Comparison of ENCODE assay signal across 17 cellular contexts in genomic region chr1:43893020-43893419, GRCh38. TPM values are rescaled to one million over a fixed set of nuclear protein-coding genes. Genes with fewer than 3 reads are reported as not detected.
A peak's percentile ranks its signal among the peaks of the same experiment; 100 is the strongest.
DNase-seq lines count a peak whose midpoint lies in the region; ATAC-seq and TF ChIP-seq lines count a peak whose summit lies in the region.
"Had no signal": no experiment of that assay in that cellular context is flagged by ENCODE, and none has a peak within 500 bp of the region (broad histone marks: within the 10 kb centered on the region; RNA-seq: fewer than 3 reads in every experiment).

No MANE protein-coding gene starts in this region.

- WGBS in psoas muscle, 3 donors: 25 to 38% (median 27%) methylated on average over 1 of the region's 1 CpG

- peak; percentile 62 to 80 (median 74) for ATAC-seq in psoas muscle
- ATAC-seq in stimulated activated naive CD8-positive, alpha-beta T cell treated with anti-CD3 and anti-CD28 coated beads, Interleukin-15, Interleukin-2, amounts not matched to agents 100 U/mL and 50 U/mL, for 24 hours: no peak
- no peak for ATAC-seq in GM18520 (IDR thresholded peaks at IDR 0.05; ENCODE audit: unreplicated experiment)
- ATAC-seq: A549 had no signal

- H3K4me3 ChIP-seq in SJSA1 (no peak overlapping the region), psoas muscle (no peak overlapping the region)
- H3K4me3 ChIP-seq: A549, PC-9 had no signal

- H3K9me3 ChIP-seq in SJSA1 (replicated peaks): no peaks in the 10 kb centered on the region
- H3K9me3 ChIP-seq in psoas muscle: no peaks in the 10 kb centered on the region
- H3K9me3 ChIP-seq: A549 had no signal

- H3K27ac ChIP-seq in SJSA1 (peak overlapping the region; percentile 30; the same call in 1 of the 2 replicates), psoas muscle (peak overlapping the region; percentile 36)
- H3K27ac ChIP-seq: A549, PC-9 had no signal

- peak; percentile 9 for DNase-seq in EH (ENCODE audit: low read depth)
- DNase-seq in SJSA1 (ENCODE audit: low read depth in 1 of 2, low spot score in 2 of 2): peak in 1 of 2 experiments; percentile 14
- peak; percentile 18 for DNase-seq in fibroblast of peridontal ligament (ENCODE audit: extremely low read depth)
- no peak for DNase-seq in psoas muscle
- no peak for DNase-seq in germinal center (ENCODE audit: low spot score)
- no peak for DNase-seq in stimulated activated naive CD8-positive, alpha-beta T cell treated with anti-CD3 and anti-CD28 coated beads, Interleukin-15, Interleukin-2, amounts not matched to agents 100 U/mL and 50 U/mL, for 24 hours
- DNase-seq in SW 1271 (lab: John Stamatoyannopoulos, UW): no peak
- DNase-seq: C1 segment of cervical spinal cord, DMS 273 treated with DMSO at 0.1 percent for 48 hours, KBM-7, NCI-H1436, NCI-H2081, NCI-H510A, NCI-H774, PC-9 had no signal

- no peaks in the 10 kb centered on the region for H3K27me3 ChIP-seq in SJSA1 (replicated peaks)
- no peaks in the 10 kb centered on the region for H3K27me3 ChIP-seq in psoas muscle (ENCODE audit: insufficient read depth in 3 of 3, low read length in 2 of 3)

- peaks cover 33% of the 10 kb centered on the region for H3K36me3 ChIP-seq in SJSA1
- peaks cover 0 to 24% of the 10 kb centered on the region in 2 donors for H3K36me3 ChIP-seq in psoas muscle (ENCODE audit: insufficient read depth in 1 of 2, low read depth in 1 of 2)

- no peak for TF ChIP-seq CTCF in psoas muscle (IDR thresholded peaks at IDR 0.05)

- intact Hi-C loops in psoas muscle (cut with DNase I): no loop called here

- peaks cover 17% of the 10 kb centered on the region for H3K4me1 ChIP-seq in SJSA1 (replicated peaks)
- H3K4me1 ChIP-seq in psoas muscle: peaks cover 13% of the 10 kb centered on the region
- H3K4me1 ChIP-seq: A549 had no signal

RNA-seq across cellular contexts. Expression of gene ARTN, which starts 40.6 kb away (rescaled TPM):
- total RNA-seq in SJSA1 (2014; rRNA removed; shearing (Covaris generic)): not detected in 2 replicates
- under 1 TPM in 3 of 4 donors, not detected in 1; 0.42 to 0.79 (median 0.71) TPM for total RNA-seq in psoas muscle
- under 1 TPM; 0.05 to 0.44 (median 0.06) TPM for polyA plus RNA-seq in psoas muscle

RNA-seq across cellular contexts. Expression of gene IPO13, which starts 53.7 kb away (rescaled TPM):
- total RNA-seq in SJSA1 (2014; rRNA removed; shearing (Covaris generic)): 14.3 and 25.8 TPM in 2 replicates
- 100 to 1,000 TPM in 3 of 4 donors, 10 to 100 TPM in 1; 92.4 to 140 (median 108) TPM for total RNA-seq in psoas muscle
- 10 to 100 TPM; 26.8 to 93.0 (median 41.5) TPM for polyA plus RNA-seq in psoas muscle

Comparison
In these comparisons a context has a peak if more than half of its experiments do, and no peak if none do; other contexts are left out.
1. DNase-seq: peak in EH (single experiment) and fibroblast of peridontal ligament (single experiment); none in psoas muscle (0 of 2), germinal center (single experiment), stimulated activated naive CD8-positive, alpha-beta T cell treated with anti-CD3 and anti-CD28 coated beads, Interleukin-15, Interleukin-2, amounts not matched to agents 100 U/mL and 50 U/mL, for 24 hours (single experiment) and SW 1271 (0 of 2).
2. ATAC-seq: peak in psoas muscle (4 of 4); none in stimulated activated naive CD8-positive, alpha-beta T cell treated with anti-CD3 and anti-CD28 coated beads, Interleukin-15, Interleukin-2, amounts not matched to agents 100 U/mL and 50 U/mL, for 24 hours (single experiment) and GM18520 (single experiment).